Comparison of ENCODE assay signal across 10 cellular contexts in the genomic region with DNA sequence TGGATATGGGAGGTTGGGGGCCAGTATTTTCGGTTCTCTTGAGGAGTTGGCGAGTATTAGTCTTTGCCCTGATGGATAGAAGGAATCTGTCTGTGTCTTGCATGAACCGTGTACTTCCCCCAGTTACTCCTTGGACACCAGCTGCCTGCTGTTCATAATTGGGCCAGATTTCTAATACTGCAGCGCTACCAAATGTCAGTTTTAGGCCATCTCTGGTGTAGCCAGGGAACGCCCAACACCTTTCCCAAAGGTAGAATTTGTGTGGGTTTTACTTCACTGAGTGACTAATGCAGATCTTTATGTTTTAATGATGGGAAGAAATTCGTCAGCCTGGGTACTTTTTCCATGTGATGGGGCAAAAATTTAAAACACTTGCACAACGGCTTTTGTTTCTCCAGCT. TPM values are rescaled to one million over a fixed set of nuclear protein-coding genes. Genes with fewer than 3 reads are reported as not detected.
DNase-seq lines count a peak whose midpoint lies in the region; ATAC-seq and TF ChIP-seq lines count a peak whose summit lies in the region.
"Had no signal": no experiment of that assay in that cellular context is flagged by ENCODE, and none has a peak within 500 bp of the region (broad histone marks: within the 10 kb centered on the region; RNA-seq: fewer than 3 reads in every experiment).

No MANE protein-coding gene starts in this region.

- no peaks in the 10 kb centered on the region for H3K27me3 ChIP-seq in upper lobe of right lung

- POLR2A ChIA-PET in MCF 10A (lab: Yijun Ruan, JAX), result interaction anchor here (0.6 to 6.2 kb wide), 19 partner anchors 8 to 195 kb away, joined by 3 to 57 read pairs (median 6); partner anchors contain the start of gene FLNB

- H3K36me3 Mint-ChIP-seq in activated naive CD4-positive, alpha-beta T cell treated with anti-CD3 and anti-CD28 coated beads for 36 hours (ENCODE audit: low read depth), result peaks cover 2% of the 10 kb centered on the region
- peaks cover 18% of the 10 kb centered on the region for H3K36me3 Mint-ChIP-seq in MCF 10A (ENCODE audit: insufficient read depth, unreplicated experiment)
- H3K36me3 Mint-ChIP-seq in memory B cell, result peaks cover 4% of the 10 kb centered on the region
- peaks cover 3% of the 10 kb centered on the region for H3K36me3 Mint-ChIP-seq in T-helper 2 cell treated with Interferon-gamma antibody and Interleukin-4, amounts not matched to agents 5 μg/mL and 100 μg/mL, for 36 hours (ENCODE audit: low read depth)

- intact Hi-C loops in activated naive CD4-positive, alpha-beta T cell treated with anti-CD3 and anti-CD28 coated beads for 36 hours (cut with micrococcal nuclease), result loop anchor here (10.0 kb wide), 1 partner anchor 408 kb away; the partner anchor contains the start of gene PDHB
- intact Hi-C loops in MCF 10A (cut with micrococcal nuclease), result loop anchor here (1.0 to 2.0 kb wide), 2 partner anchors 64 to 162 kb away; no protein-coding TSS in a partner anchor
- intact Hi-C loops in upper lobe of right lung (cut with DNase I), result no loop called here

- H3K4me1 ChIP-seq in upper lobe of right lung, result peaks cover 7% of the 10 kb centered on the region

- H3K4me1 Mint-ChIP-seq in activated naive CD4-positive, alpha-beta T cell treated with anti-CD3 and anti-CD28 coated beads for 36 hours (ENCODE audit: low read depth), result peaks cover 72% of the 10 kb centered on the region
- H3K4me1 Mint-ChIP-seq in MCF 10A (ENCODE audit: insufficient read depth, unreplicated experiment), result peaks cover 41% of the 10 kb centered on the region
- H3K4me1 Mint-ChIP-seq in memory B cell, result peaks cover 21% of the 10 kb centered on the region
- peaks cover 48% of the 10 kb centered on the region for H3K4me1 Mint-ChIP-seq in T-helper 2 cell treated with Interferon-gamma antibody and Interleukin-4, amounts not matched to agents 5 μg/mL and 100 μg/mL, for 36 hours (ENCODE audit: low read depth)

- no peaks in the 10 kb centered on the region for H3K27me3 Mint-ChIP-seq in activated naive CD4-positive, alpha-beta T cell treated with anti-CD3 and anti-CD28 coated beads for 36 hours (ENCODE audit: low read depth)
- H3K27me3 Mint-ChIP-seq in MCF 10A (ENCODE audit: insufficient read depth, unreplicated experiment) (no peaks in the 10 kb centered on the region), memory B cell (no peaks in the 10 kb centered on the region)
- H3K27me3 Mint-ChIP-seq in T-helper 2 cell treated with Interferon-gamma antibody and Interleukin-4, amounts not matched to agents 5 μg/mL and 100 μg/mL, for 36 hours (ENCODE audit: low read depth), result no peaks in the 10 kb centered on the region

- H3K4me3 Mint-ChIP-seq in activated naive CD4-positive, alpha-beta T cell treated with anti-CD3 and anti-CD28 coated beads for 36 hours, result no peak overlapping the region
- H3K4me3 Mint-ChIP-seq in MCF 10A (ENCODE audit: unreplicated experiment) (peak overlapping the region; percentile 53), memory B cell (no peak overlapping the region)
- no peak overlapping the region for H3K4me3 Mint-ChIP-seq in T-helper 2 cell treated with Interferon-gamma antibody and Interleukin-4, amounts not matched to agents 5 μg/mL and 100 μg/mL, for 36 hours

- no TSS peak for BruUV-seq in MCF 10A (replicated peaks; lab: Mats Ljungman, UMichigan)

- TF ChIP-seq CTCF in MCF 10A (IDR thresholded peaks at IDR 0.05; ENCODE audit: unreplicated experiment) (peak; percentile 26), upper lobe of right lung (IDR thresholded peaks at IDR 0.05) (no peak)

- CTCF ChIA-PET in activated naive CD4-positive, alpha-beta T cell treated with anti-CD3 and anti-CD28 coated beads for 36 hours (lab: Charles Lee), result interaction anchor here (0.5 to 0.7 kb wide), 2 partner anchors 78 to 494 kb away, joined by 4 to 5 read pairs; no protein-coding TSS in a partner anchor
- CTCF ChIA-PET in MCF 10A (lab: Yijun Ruan, JAX), result interaction anchor here (0.5 to 2.9 kb wide), 22 partner anchors 9 to 858 kb away, joined by 3 to 29 read pairs (median 4); partner anchors contain the start of gene FLNB

- H3K27ac Mint-ChIP-seq in activated naive CD4-positive, alpha-beta T cell treated with anti-CD3 and anti-CD28 coated beads for 36 hours, result peak overlapping the region; percentile 71
- H3K27ac Mint-ChIP-seq in MCF 10A (ENCODE audit: low read depth, unreplicated experiment), result peak overlapping the region; percentile 88
- H3K27ac Mint-ChIP-seq in memory B cell, result peak overlapping the region; percentile 42
- no peak overlapping the region for H3K27ac Mint-ChIP-seq in T-helper 2 cell treated with Interferon-gamma antibody and Interleukin-4, amounts not matched to agents 5 μg/mL and 100 μg/mL, for 36 hours

- ATAC-seq in memory B cell (ENCODE audit: low read depth) (no peak), upper lobe of right lung (no peak)

- H3K27ac ChIP-seq in upper lobe of right lung, result peak overlapping the region; percentile 58

- no peaks in the 10 kb centered on the region for H3K9me3 ChIP-seq in upper lobe of right lung

- H3K9me3 Mint-ChIP-seq in activated naive CD4-positive, alpha-beta T cell treated with anti-CD3 and anti-CD28 coated beads for 36 hours, result no peaks in the 10 kb centered on the region
- H3K9me3 Mint-ChIP-seq in MCF 10A (ENCODE audit: unreplicated experiment) (no peaks in the 10 kb centered on the region), memory B cell (no peaks in the 10 kb centered on the region)
- H3K9me3 Mint-ChIP-seq in T-helper 2 cell treated with Interferon-gamma antibody and Interleukin-4, amounts not matched to agents 5 μg/mL and 100 μg/mL, for 36 hours, result no peaks in the 10 kb centered on the region

- no peak overlapping the region for H3K4me3 ChIP-seq in upper lobe of right lung

- DNase-seq in activated naive CD4-positive, alpha-beta T cell treated with anti-CD3 and anti-CD28 coated beads for 36 hours, result peak; percentile 36
- no peak for DNase-seq in activated naive CD4-positive, alpha-beta T cell treated with anti-CD3 and anti-CD28 coated beads, Interleukin-2, amount 50 U/mL, for 16 hours
- DNase-seq in MCF 10A (ENCODE audit: unreplicated experiment), result peak; percentile 86
- no peak for DNase-seq in memory B cell (ENCODE audit: low spot score in 2 of 2)
- no peak for DNase-seq in upper lobe of right lung
- DNase-seq in ecto neural progenitor cell (ENCODE audit: low spot score), result no peak
- DNase-seq in T-helper 2 cell treated with Interferon-gamma antibody and Interleukin-4, amounts not matched to agents 5 μg/mL and 100 μg/mL, for 36 hours (ENCODE audit: low spot score), result no peak
- DNase-seq in NK-92 (lab: John Stamatoyannopoulos, UW; ENCODE audit: unreplicated experiment), result no peak
- DNase-seq: central memory CD4-positive, alpha-beta T cell; T-helper 9 cell had no signal

- no peaks in the 10 kb centered on the region for H3K36me3 ChIP-seq in upper lobe of right lung

RNA-seq across cellular contexts. Expression of gene FLNB, which starts 18.4 kb away (rescaled TPM):
- 10 to 100 TPM; 47.7 to 48.0 TPM for total RNA-seq in activated naive CD4-positive, alpha-beta T cell treated with anti-CD3 and anti-CD28 coated beads for 36 hours
- 580 and 593 TPM in 2 replicates for total RNA-seq in MCF 10A (2022)
- total RNA-seq in upper lobe of right lung, result 115 TPM

Comparison
In these comparisons a context has a peak if more than half of its experiments do, and no peak if none do; other contexts are left out.
1. DNase-seq: peak in activated naive CD4-positive, alpha-beta T cell treated with anti-CD3 and anti-CD28 coated beads for 36 hours (single experiment) and MCF 10A (single experiment); none in activated naive CD4-positive, alpha-beta T cell treated with anti-CD3 and anti-CD28 coated beads, Interleukin-2, amount 50 U/mL, for 16 hours (single experiment), memory B cell (0 of 2), upper lobe of right lung (single experiment), ecto neural progenitor cell (single experiment), T-helper 2 cell treated with Interferon-gamma antibody and Interleukin-4, amounts not matched to agents 5 μg/mL and 100 μg/mL, for 36 hours (single experiment) and NK-92 (single experiment).